1 cellular context compared by ENCODE assay signal in the genomic region with DNA sequence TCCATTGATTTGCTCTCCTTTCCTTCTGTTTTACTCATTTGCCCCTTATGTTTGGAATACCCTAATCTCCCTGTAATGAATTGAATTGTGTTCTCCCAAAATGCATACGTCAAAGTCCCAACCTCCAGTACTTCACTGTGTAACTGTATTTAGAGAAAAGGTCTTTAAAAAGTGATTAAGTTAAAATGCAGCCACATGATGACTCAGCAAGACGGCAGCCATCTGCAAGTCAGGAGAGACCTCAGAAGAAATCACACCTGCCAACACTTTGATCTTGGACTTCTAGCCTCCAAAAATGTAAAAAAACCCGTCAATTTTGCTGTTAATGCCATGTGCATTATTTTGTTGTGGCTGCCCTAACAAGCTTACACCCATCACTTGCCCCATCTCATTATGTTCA.
TF ChIP-seq lines count a peak whose summit lies in the region.

No MANE protein-coding gene starts in this region.

TF ChIP-seq in WTC11, 78 proteins besides CTCF, POLR2A, EP300 and RAD21 (continued from another document):
- TF ChIP-seq, protein P1, sequence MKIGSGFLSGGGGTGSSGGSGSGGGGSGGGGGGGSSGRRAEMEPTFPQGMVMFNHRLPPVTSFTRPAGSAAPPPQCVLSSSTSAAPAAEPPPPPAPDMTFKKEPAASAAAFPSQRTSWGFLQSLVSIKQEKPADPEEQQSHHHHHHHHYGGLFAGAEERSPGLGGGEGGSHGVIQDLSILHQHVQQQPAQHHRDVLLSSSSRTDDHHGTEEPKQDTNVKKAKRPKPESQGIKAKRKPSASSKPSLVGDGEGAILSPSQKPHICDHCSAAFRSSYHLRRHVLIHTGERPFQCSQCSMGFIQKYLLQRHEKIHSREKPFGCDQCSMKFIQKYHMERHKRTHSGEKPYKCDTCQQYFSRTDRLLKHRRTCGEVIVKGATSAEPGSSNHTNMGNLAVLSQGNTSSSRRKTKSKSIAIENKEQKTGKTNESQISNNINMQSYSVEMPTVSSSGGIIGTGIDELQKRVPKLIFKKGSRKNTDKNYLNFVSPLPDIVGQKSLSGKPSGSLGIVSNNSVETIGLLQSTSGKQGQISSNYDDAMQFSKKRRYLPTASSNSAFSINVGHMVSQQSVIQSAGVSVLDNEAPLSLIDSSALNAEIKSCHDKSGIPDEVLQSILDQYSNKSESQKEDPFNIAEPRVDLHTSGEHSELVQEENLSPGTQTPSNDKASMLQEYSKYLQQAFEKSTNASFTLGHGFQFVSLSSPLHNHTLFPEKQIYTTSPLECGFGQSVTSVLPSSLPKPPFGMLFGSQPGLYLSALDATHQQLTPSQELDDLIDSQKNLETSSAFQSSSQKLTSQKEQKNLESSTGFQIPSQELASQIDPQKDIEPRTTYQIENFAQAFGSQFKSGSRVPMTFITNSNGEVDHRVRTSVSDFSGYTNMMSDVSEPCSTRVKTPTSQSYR (CRISPR knock-in tag; IDR thresholded peaks at IDR 0.05), result no peak
- TF ChIP-seq HMGA2 (CRISPR knock-in tag; IDR thresholded peaks at IDR 0.05) (no peak), NR2C2 (CRISPR knock-in tag; IDR thresholded peaks at IDR 0.05) (no peak)
- TF ChIP-seq, protein P2, sequence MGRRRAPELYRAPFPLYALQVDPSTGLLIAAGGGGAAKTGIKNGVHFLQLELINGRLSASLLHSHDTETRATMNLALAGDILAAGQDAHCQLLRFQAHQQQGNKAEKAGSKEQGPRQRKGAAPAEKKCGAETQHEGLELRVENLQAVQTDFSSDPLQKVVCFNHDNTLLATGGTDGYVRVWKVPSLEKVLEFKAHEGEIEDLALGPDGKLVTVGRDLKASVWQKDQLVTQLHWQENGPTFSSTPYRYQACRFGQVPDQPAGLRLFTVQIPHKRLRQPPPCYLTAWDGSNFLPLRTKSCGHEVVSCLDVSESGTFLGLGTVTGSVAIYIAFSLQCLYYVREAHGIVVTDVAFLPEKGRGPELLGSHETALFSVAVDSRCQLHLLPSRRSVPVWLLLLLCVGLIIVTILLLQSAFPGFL (CRISPR knock-in tag; IDR thresholded peaks at IDR 0.05; ENCODE audit: borderline replicate concordance), result no peak
